Comparison of ENCODE assay signal across 29 cellular contexts in the genomic region with DNA sequence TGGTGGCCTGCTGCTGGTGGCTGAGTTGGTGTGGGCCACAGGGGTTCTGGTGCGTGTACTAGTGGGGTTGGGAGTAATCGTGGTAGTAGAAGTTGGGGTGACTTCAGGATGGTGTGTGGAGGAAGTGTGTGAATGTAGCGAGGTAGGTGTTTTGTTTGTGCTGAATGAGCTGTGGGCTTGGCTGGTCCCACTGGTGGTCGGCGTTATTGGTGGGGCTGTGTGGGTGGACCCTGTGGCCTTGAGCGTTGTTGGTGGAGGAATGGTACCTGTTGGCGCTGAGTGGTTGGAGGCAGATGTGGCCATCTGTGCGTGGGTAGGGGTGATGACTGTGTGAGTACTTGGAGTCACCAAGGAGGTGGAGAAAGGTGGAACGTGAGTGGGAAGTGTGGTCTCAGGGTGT. TPM values are rescaled to one million over a fixed set of nuclear protein-coding genes. Genes with fewer than 3 reads are reported as not detected.
DNase-seq lines count a peak whose midpoint lies in the region; ATAC-seq, FAIRE-seq and TF ChIP-seq lines count a peak whose summit lies in the region.
"Had no signal": no experiment of that assay in that cellular context is flagged by ENCODE, and none has a peak within 500 bp of the region (broad histone marks: within the 10 kb centered on the region; RNA-seq: fewer than 3 reads in every experiment).

No MANE protein-coding gene starts in this region.

- H3K36me3 Mint-ChIP-seq in endothelial cell (ENCODE audit: low read depth, unreplicated experiment) (peaks cover 44% of the 10 kb centered on the region), neural progenitor cell (peaks cover 17% of the 10 kb centered on the region), progenitor cell of endocrine pancreas (ENCODE audit: insufficient read depth) (peaks cover 17% of the 10 kb centered on the region)

- POLR2A ChIA-PET in A549 (lab: Yijun Ruan, JAX): no interaction called here

- CTCF ChIA-PET in A549 (lab: Yijun Ruan, JAX): interaction anchor here (1.3 to 2.6 kb wide), 2 partner anchors 12 to 33 kb away, joined by 3 to 8 read pairs; no protein-coding TSS in a partner anchor

- H3K4me3 Mint-ChIP-seq in endothelial cell (ENCODE audit: unreplicated experiment) (peak overlapping the region; percentile 65), neural progenitor cell (no peak overlapping the region), progenitor cell of endocrine pancreas (ENCODE audit: low read depth) (no peak overlapping the region)
- H3K4me3 Mint-ChIP-seq: HFFc6 had no signal

- H3K4me1 Mint-ChIP-seq in endothelial cell (ENCODE audit: unreplicated experiment) (peaks cover 34% of the 10 kb centered on the region), neural progenitor cell (peaks cover 3% of the 10 kb centered on the region), progenitor cell of endocrine pancreas (ENCODE audit: low read depth) (no peaks in the 10 kb centered on the region)

- TF ChIP-seq RAD21 in A549 (conservative IDR thresholded peaks at IDR 0.05 in 1 of 2, IDR thresholded peaks at IDR 0.05 in 1 of 2): no peak

- ATAC-seq in A549: no peak
- no peak for ATAC-seq in SK-N-SH treated with all-trans-retinoic acid at 6 μM for 48 hours
- ATAC-seq: Panc1 had no signal

- no peaks in the 10 kb centered on the region for H4K20me1 ChIP-seq in neural progenitor cell (ENCODE audit: low read depth)

- H3K27me3 Mint-ChIP-seq in endothelial cell (ENCODE audit: unreplicated experiment) (peaks cover 50% of the 10 kb centered on the region), neural progenitor cell (ENCODE audit: insufficient read depth, low read depth) (peaks cover 4% of the 10 kb centered on the region), progenitor cell of endocrine pancreas (no peaks in the 10 kb centered on the region)
- H3K27me3 Mint-ChIP-seq: CD8-positive, alpha-beta memory T cell had no signal

- H3K4me3 ChIP-seq in A549 (no peak overlapping the region), neural progenitor cell (no peak overlapping the region)

- H3K79me2 ChIP-seq in neural progenitor cell (ENCODE audit: low read depth): no peaks in the 10 kb centered on the region

- H3K4me2 ChIP-seq in A549 (no peak overlapping the region), neural progenitor cell (no peak overlapping the region)

- TF ChIP-seq CTCF in A549 (IDR thresholded peaks at IDR 0.05): no peak
- no peak for TF ChIP-seq CTCF in endothelial cell (IDR thresholded peaks at IDR 0.05; ENCODE audit: unreplicated experiment)
- TF ChIP-seq CTCF in neural progenitor cell (IDR thresholded peaks at IDR 0.05): no peak
- no peak for TF ChIP-seq CTCF in progenitor cell of endocrine pancreas (IDR thresholded peaks at IDR 0.05; ENCODE audit: unreplicated experiment)

- peaks cover 9% of the 10 kb centered on the region for H3K9me3 Mint-ChIP-seq in endothelial cell (ENCODE audit: unreplicated experiment)
- H3K9me3 Mint-ChIP-seq in neural progenitor cell: peaks cover 16% of the 10 kb centered on the region
- peaks cover 17% of the 10 kb centered on the region for H3K9me3 Mint-ChIP-seq in progenitor cell of endocrine pancreas (ENCODE audit: low read depth)
- H3K9me3 Mint-ChIP-seq: CD8-positive, alpha-beta memory T cell had no signal

- H3K36me3 ChIP-seq in neural progenitor cell: no peaks in the 10 kb centered on the region

- no peaks in the 10 kb centered on the region for H3F3A ChIP-seq in neural progenitor cell (ENCODE audit: low read depth)

- no peak overlapping the region for H3K9ac ChIP-seq in neural progenitor cell

- H3K27ac ChIP-seq in A549 (no peak overlapping the region), neural progenitor cell (no peak overlapping the region)
- H3K27ac ChIP-seq: C4-2B had no signal

- H3K27ac Mint-ChIP-seq in endothelial cell (ENCODE audit: unreplicated experiment): peak overlapping the region; percentile 58
- H3K27ac Mint-ChIP-seq in neural progenitor cell: peak overlapping the region; percentile 9
- no peak overlapping the region for H3K27ac Mint-ChIP-seq in progenitor cell of endocrine pancreas
- H3K27ac Mint-ChIP-seq: HFFc6 had no signal

- 86% methylated on average over 9 of the region's 9 CpGs for WGBS in A549 (ENCODE audit: missing lambda C conversion rate)

- H3K4me1 ChIP-seq in A549 (no peaks in the 10 kb centered on the region), neural progenitor cell (no peaks in the 10 kb centered on the region)

- H2AFZ ChIP-seq in neural progenitor cell (replicated peaks): no peak overlapping the region

- no peak for TF ChIP-seq EP300 in A549 (IDR thresholded peaks at IDR 0.05)

- no peaks in the 10 kb centered on the region for H3K9me3 ChIP-seq in A549
- H3K9me3 ChIP-seq in neural progenitor cell (ENCODE audit: low read depth): no peaks in the 10 kb centered on the region

- no peaks in the 10 kb centered on the region for H3K27me3 ChIP-seq in neural progenitor cell

- TF ChIP-seq POLR2A in A549 (IDR thresholded peaks at IDR 0.05; ENCODE audit: low read length): no peak

- FAIRE-seq in A549 (lab: Jason Lieb, UNC): peak; percentile 18
- FAIRE-seq: G401.6, GM19239, H54 had no signal

- peak; percentile 9 for DNase-seq in activated naive CD4-positive, alpha-beta T cell treated with Interleukin-2 at 50 U/mL for 16 hours
- DNase-seq in activated naive CD4-positive, alpha-beta T cell treated with anti-CD3 and anti-CD28 coated beads, Interleukin-2, amount 50 U/mL, for 16 hours: no peak
- no peak for DNase-seq in A549 (ENCODE audit: low read depth in 1 of 2, low spot score in 1 of 2)
- no peak for DNase-seq in endothelial cell (ENCODE audit: low spot score)
- DNase-seq in neural progenitor cell (ENCODE audit: low spot score): no peak
- no peak for DNase-seq in SW480 (ENCODE audit: low spot score)
- no peak for DNase-seq in progenitor cell of endocrine pancreas (ENCODE audit: low spot score, unreplicated experiment)
- DNase-seq: 8988T; Calu3; CD8-positive, alpha-beta memory T cell; Karpas-422; MV-4-11; NCI-H1105 treated with DMSO at 0.1 percent for 48 hours; NCI-H2081; NCI-H2171; NCI-H345; NCI-H524; NCI-H774; NK-92 treated with Interleukin-12 subunit alpha and Interleukin-12 subunit beta, amount 100 ng/mL, for 24 hours; SIG-M5 had no signal

TF ChIP-seq in A549, 52 proteins besides CTCF, POLR2A, EP300 and RAD21:
- TF ChIP-seq CEBPB (IDR thresholded peaks at IDR 0.05): no peak
- TF ChIP-seq EHMT2 (IDR thresholded peaks at IDR 0.05; ENCODE audit: low read depth): no peak
- no peak for TF ChIP-seq CHD4 (IDR thresholded peaks at IDR 0.05; ENCODE audit: borderline replicate concordance)
- no peak for TF ChIP-seq NFE2L2 (conservative IDR thresholded peaks at IDR 0.05; ENCODE audit: low read length)
TF ChIP-seq in A549: peak in this region for 0.

TF ChIP-seq in SK-N-SH treated with all-trans-retinoic acid at 6 μM for 48 hours, 23 proteins besides CTCF, POLR2A, EP300 and RAD21:
- TF ChIP-seq TSHZ2 (CRISPR knock-in tag; IDR thresholded peaks at IDR 0.05): no peak

RNA-seq across cellular contexts. Expression of gene MUC6, which starts 18.4 kb away (rescaled TPM):
- polyA plus RNA-seq in A549 (2011; rRNA removed): not detected in 2 replicates
- not detected in 2 replicates for polyA plus RNA-seq in A549 (2012; cell fraction: cytosol; rRNA removed)
- polyA plus RNA-seq in A549 (2012; cell fraction: nucleus; rRNA removed): under 0.01 TPM in 1 of 2 replicates, not detected in the other
- not detected in 3 replicates for polyA plus RNA-seq in A549 (2017; fragmentation: RNase III; extraction: RNeasy Plus Mini Kit Qiagen cat#74134 plus additional on column Dnase treatment)
- 0.08 TPM in 1 of 2 replicates, not detected in the other for polyA minus RNA-seq in A549 (2011; rRNA and poly(A)+ RNA removed)
- not detected for total RNA-seq in endothelial cell (ENCODE audit: unreplicated experiment)
- total RNA-seq in neural progenitor cell (ENCODE audit: low replicate concordance): not detected in 2 replicates
- total RNA-seq in progenitor cell of endocrine pancreas: 1.6 and 1.9 TPM in 2 replicates
- total RNA-seq: CD8-positive, alpha-beta memory T cell; Daoy; HFFc6; M059J had no signal
- polyA plus RNA-seq: CD8-positive, alpha-beta memory T cell had no signal

RNA-seq across cellular contexts. Expression of gene MUC2, which starts 56.6 kb away (rescaled TPM):
- polyA plus RNA-seq in A549 (2011; rRNA removed) (0.01 and 0.04 TPM in 2 replicates), A549 (2017; fragmentation: RNase III; extraction: RNeasy Plus Mini Kit Qiagen cat#74134 plus additional on column Dnase treatment) (0.03 TPM in 3 replicates)
- polyA plus RNA-seq in A549 (2012; cell fraction: cytosol; rRNA removed): 0.01 TPM in 2 replicates
- polyA plus RNA-seq in A549 (2012; cell fraction: nucleus; rRNA removed): 0.29 and 0.90 TPM in 2 replicates
- 0.04 and 0.05 TPM in 2 replicates for polyA minus RNA-seq in A549 (2011; rRNA and poly(A)+ RNA removed)
- total RNA-seq in endothelial cell (ENCODE audit: unreplicated experiment) (not detected), neural progenitor cell (ENCODE audit: low replicate concordance) (not detected in 2 replicates), progenitor cell of endocrine pancreas (not detected in 2 replicates)
- total RNA-seq: Calu3; CD8-positive, alpha-beta memory T cell; Daoy; M059J had no signal
- polyA plus RNA-seq: CD8-positive, alpha-beta memory T cell had no signal
